ENCODE assay signal across 19 cellular contexts in genomic region chr13:101611491-101612475, GRCh38.
DNase-seq lines count a peak whose midpoint lies in the region; ATAC-seq and TF ChIP-seq lines count a peak whose summit lies in the region.
"Had no signal": no experiment of that assay in that cellular context is flagged by ENCODE, and none has a peak within 500 bp of the region (broad histone marks: within the 10 kb centered on the region; RNA-seq: fewer than 3 reads in every experiment).

No MANE protein-coding gene starts in this region.

- no peak overlapping the region for H3K14ac ChIP-seq in mesenchymal stem cell (ENCODE audit: low read length in 2 of 2)

- H3K9ac ChIP-seq in OCI-LY1 (ENCODE audit: low read length) (no peak overlapping the region), mesenchymal stem cell (ENCODE audit: low read length) (no peak overlapping the region)

- no peaks in the 10 kb centered on the region for H3F3A ChIP-seq in OCI-LY1 (ENCODE audit: insufficient read depth, low read length)

- no peak overlapping the region for H4K91ac ChIP-seq in mesenchymal stem cell (ENCODE audit: low read length)

- H3K79me2 ChIP-seq in OCI-LY1 (ENCODE audit: insufficient read depth, low read length), result no peaks in the 10 kb centered on the region

- H3K4me3 ChIP-seq in AG10803 (ENCODE audit: low read length) (no peak overlapping the region), OCI-LY1 (ENCODE audit: low read depth, low read length, poor library complexity, severe bottlenecking) (no peak overlapping the region), mesenchymal stem cell (ENCODE audit: insufficient read depth in 1 of 2, low read depth in 1 of 2, low read length in 2 of 2) (no peak overlapping the region)
- H3K4me3 ChIP-seq: HAP-1, SK-N-MC had no signal

- no peak for ATAC-seq in GM18519 (IDR thresholded peaks at IDR 0.05; ENCODE audit: low FRiP score, unreplicated experiment)
- ATAC-seq: Panc1, Right ventricle myocardium inferior had no signal

- H2BK12ac ChIP-seq in mesenchymal stem cell (ENCODE audit: low read length in 2 of 2), result no peak overlapping the region

- H4K20me1 ChIP-seq in OCI-LY1 (ENCODE audit: insufficient read depth, low read length), result no peaks in the 10 kb centered on the region

- no peak overlapping the region for H3K18ac ChIP-seq in mesenchymal stem cell (ENCODE audit: low read depth in 1 of 2, low read length in 2 of 2)

- no peaks in the 10 kb centered on the region for H3K27me3 ChIP-seq in OCI-LY1 (ENCODE audit: insufficient read depth, low read length)
- H3K27me3 ChIP-seq in mesenchymal stem cell (ENCODE audit: control insufficient read depth in 1 of 2, insufficient read depth in 1 of 2, low read length in 2 of 2), result no peaks in the 10 kb centered on the region

- no peak overlapping the region for H2BK15ac ChIP-seq in mesenchymal stem cell (ENCODE audit: low read depth, poor library complexity, severe bottlenecking)

- H3K9me3 ChIP-seq in OCI-LY1 (ENCODE audit: low read length), result no peaks in the 10 kb centered on the region
- no peaks in the 10 kb centered on the region for H3K9me3 ChIP-seq in mesenchymal stem cell (ENCODE audit: control insufficient read depth, low read length)
- H3K9me3 ChIP-seq: HAP-1 had no signal

- H3K36me3 ChIP-seq in OCI-LY1 (ENCODE audit: insufficient read depth, low read length) (no peaks in the 10 kb centered on the region), mesenchymal stem cell (ENCODE audit: control insufficient read depth in 1 of 2, insufficient read depth in 2 of 2, low read depth in 1 of 2, low read length in 2 of 2) (no peaks in the 10 kb centered on the region)
- H3K36me3 ChIP-seq: HAP-1 had no signal

- H4K8ac ChIP-seq in mesenchymal stem cell (ENCODE audit: low read length), result no peak overlapping the region

- no peaks in the 10 kb centered on the region for H3K9me2 ChIP-seq in OCI-LY1 (ENCODE audit: low read depth, low read length)

- no peak overlapping the region for H3K27ac ChIP-seq in OCI-LY1 (ENCODE audit: low read depth, low read length, poor library complexity, severe bottlenecking)
- peak overlapping the region; percentile 38 for H3K27ac ChIP-seq in mesenchymal stem cell (ENCODE audit: low read length, poor library complexity, severe bottlenecking)
- H3K27ac ChIP-seq: SK-N-MC had no signal

- no peak overlapping the region for H2AK5ac ChIP-seq in mesenchymal stem cell (ENCODE audit: low read length, severe bottlenecking)

- 0 out of 2 replicates have a peak overlapping the region, but pooled peaks have one; percentile 19 for H2AFZ ChIP-seq in OCI-LY1 (ENCODE audit: low read length)
- H2AFZ ChIP-seq in mesenchymal stem cell (ENCODE audit: low read depth, low read length), result no peak overlapping the region

- no peak overlapping the region for H3K4ac ChIP-seq in mesenchymal stem cell (ENCODE audit: low read depth in 1 of 2, low read length in 2 of 2)

- H3K4me1 ChIP-seq in OCI-LY1 (ENCODE audit: insufficient read depth, low read length, severe bottlenecking) (no peaks in the 10 kb centered on the region), mesenchymal stem cell (ENCODE audit: control insufficient read depth, insufficient read depth, low read depth, low read length) (peaks cover 6% of the 10 kb centered on the region)
- H3K4me1 ChIP-seq: HAP-1 had no signal

- no peak overlapping the region for H3K23ac ChIP-seq in mesenchymal stem cell (ENCODE audit: low read length in 2 of 2)

- WGBS in mesenchymal stem cell, result 90% methylated on average over 5 of the region's 5 CpGs

- no peak overlapping the region for H2BK5ac ChIP-seq in mesenchymal stem cell (ENCODE audit: low read depth, low read length, poor library complexity, severe bottlenecking)

- DNase-seq in AG10803 (ENCODE audit: low read depth) (peak; percentile 82), fibroblast of gingiva (ENCODE audit: low read depth) (peak; percentile 83), mesenchymal stem cell (no peak), NCI-H226 (no peak), GM19238 (ENCODE audit: insufficient read length, low spot score) (no peak)
- DNase-seq in activated CD4-positive, alpha-beta T cell treated with anti-CD3 and anti-CD28 coated beads for 4 hours, result no peak
- DNase-seq: AML-193, DMS53, KG1, MM.1S, NCI-H1930, NCI-H2171, NCI-H82 had no signal

- no peaks in the 10 kb centered on the region for H3K79me1 ChIP-seq in mesenchymal stem cell (replicated peaks; ENCODE audit: low read length, poor library complexity, severe bottlenecking)

- no peak for TF ChIP-seq CTCF in AG10803 (conservative IDR thresholded peaks at IDR 0.05; ENCODE audit: low read length)
- no peak for TF ChIP-seq CTCF in OCI-LY1 (IDR thresholded peaks at IDR 0.05; ENCODE audit: low read length)

- H3K4me2 ChIP-seq in OCI-LY1 (ENCODE audit: low read length) (no peak overlapping the region), mesenchymal stem cell (ENCODE audit: low read length, poor library complexity, severe bottlenecking) (no peak overlapping the region)

- H2BK120ac ChIP-seq in mesenchymal stem cell (ENCODE audit: low read depth, low read length), result no peak overlapping the region

Comparison
In these comparisons a context has a peak if more than half of its experiments do, and no peak if none do; other contexts are left out.
1. DNase-seq: peak in AG10803 (single experiment) and fibroblast of gingiva (single experiment); none in mesenchymal stem cell (single experiment), NCI-H226 (single experiment), GM19238 (single experiment) and activated CD4-positive, alpha-beta T cell treated with anti-CD3 and anti-CD28 coated beads for 4 hours (0 of 2).